6 cellular contexts compared by ENCODE assay signal in the genomic region with DNA sequence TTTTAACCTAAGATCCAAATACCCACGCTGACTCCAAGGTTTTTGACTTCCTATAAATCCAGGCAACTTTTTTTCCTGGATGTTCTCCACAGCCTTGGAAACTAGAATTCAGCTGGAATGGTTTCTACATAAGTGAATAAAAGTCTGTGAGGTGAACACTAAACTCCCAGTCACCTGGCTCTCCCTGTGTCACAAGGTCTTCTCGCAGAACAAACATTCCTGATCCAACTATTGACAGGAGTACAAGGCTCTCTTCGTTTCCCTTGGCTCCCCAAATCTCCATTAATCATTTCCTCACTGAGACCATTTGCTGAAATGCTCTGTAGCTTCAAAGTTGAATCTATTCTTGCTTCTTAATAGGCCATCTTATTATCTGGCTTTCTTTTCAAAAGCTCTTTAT.
"Had no signal": no experiment of that assay in that cellular context is flagged by ENCODE, and none has a peak within 500 bp of the region (broad histone marks: within the 10 kb centered on the region; RNA-seq: fewer than 3 reads in every experiment).

No MANE protein-coding gene starts in this region.

- DNase-seq: kidney, left lung, sigmoid colon had no signal

- H3K4me3 Mint-ChIP-seq: natural killer cell treated with Interleukin-12 subunit alpha and Interleukin-12 subunit beta and Interleukin-15 and Interleukin-18, amount 100 ng/mL, for 72 hours; neural crest cell; stimulated activated effector memory CD8-positive, alpha-beta T cell treated with anti-CD3 and anti-CD28 coated beads, Interleukin-12 subunit alpha, Interleukin-12 subunit beta, amount 100 ng/mL, for 72 hours had no signal

- H3K36me3 Mint-ChIP-seq: natural killer cell treated with Interleukin-12 subunit alpha and Interleukin-12 subunit beta and Interleukin-15 and Interleukin-18, amount 100 ng/mL, for 72 hours; stimulated activated effector memory CD8-positive, alpha-beta T cell treated with anti-CD3 and anti-CD28 coated beads, Interleukin-12 subunit alpha, Interleukin-12 subunit beta, amount 100 ng/mL, for 72 hours had no signal

- H3K9me3 Mint-ChIP-seq: natural killer cell treated with Interleukin-12 subunit alpha and Interleukin-12 subunit beta and Interleukin-15 and Interleukin-18, amount 100 ng/mL, for 72 hours; stimulated activated effector memory CD8-positive, alpha-beta T cell treated with anti-CD3 and anti-CD28 coated beads, Interleukin-12 subunit alpha, Interleukin-12 subunit beta, amount 100 ng/mL, for 72 hours had no signal

- H3K27ac Mint-ChIP-seq: natural killer cell treated with Interleukin-12 subunit alpha and Interleukin-12 subunit beta and Interleukin-15 and Interleukin-18, amount 100 ng/mL, for 72 hours; stimulated activated effector memory CD8-positive, alpha-beta T cell treated with anti-CD3 and anti-CD28 coated beads, Interleukin-12 subunit alpha, Interleukin-12 subunit beta, amount 100 ng/mL, for 72 hours had no signal
